ENCODE assay signal across 17 cellular contexts in the genomic region with DNA sequence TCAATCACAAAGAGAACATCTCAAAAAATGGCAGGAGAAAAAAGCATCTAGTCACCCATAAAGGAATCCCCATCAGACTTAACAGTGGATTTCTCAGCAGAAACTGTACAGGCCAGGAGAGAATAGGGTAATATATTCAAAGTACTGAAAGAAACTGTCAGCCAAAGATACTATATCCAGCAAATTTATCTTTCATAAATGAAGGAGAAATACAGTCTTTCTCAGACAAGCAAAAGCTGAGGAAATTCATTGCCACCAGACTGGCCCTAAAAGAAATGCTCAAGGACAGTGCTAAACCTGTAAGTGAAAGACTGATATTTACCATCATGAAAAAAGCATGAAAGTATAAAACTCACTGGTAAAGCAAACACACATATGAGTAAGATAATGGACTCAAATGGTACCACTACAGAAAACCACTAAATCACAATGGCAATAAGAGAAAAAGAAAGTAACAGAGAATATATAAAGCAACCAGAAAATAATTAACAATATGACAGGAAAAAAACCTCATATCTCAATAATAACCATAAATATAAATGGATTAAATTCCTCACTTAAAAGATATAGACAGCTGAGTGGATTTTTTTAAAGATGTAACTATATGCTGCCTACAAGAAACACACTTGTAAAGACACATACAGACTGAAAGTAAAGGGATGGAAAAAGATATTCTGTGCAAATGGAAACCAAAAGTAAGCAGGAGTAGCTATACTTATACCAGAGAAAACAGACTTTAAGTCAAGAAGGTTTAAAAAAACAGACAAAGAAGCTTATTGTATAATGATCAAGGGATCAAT.
"Had no signal": no experiment of that assay in that cellular context is flagged by ENCODE, and none has a peak within 500 bp of the region (broad histone marks: within the 10 kb centered on the region; RNA-seq: fewer than 3 reads in every experiment).

No MANE protein-coding gene starts in this region.

- H3K27ac Mint-ChIP-seq: naive thymus-derived CD8-positive, alpha-beta T cell; stimulated activated naive B cell treated with anti-CD40 and anti-IgM and Interleukin-4, amounts not matched to agents 10 μg/mL and 1 μg/mL and 100 μg/mL, for 72 hours had no signal

- ATAC-seq: gastroesophageal sphincter; left lung; mucosa of descending colon; naive thymus-derived CD8-positive, alpha-beta T cell; sciatic nerve; stimulated activated naive B cell treated with anti-CD40 and anti-IgM and Interleukin-4, amounts not matched to agents 10 μg/mL and 1 μg/mL and 100 μg/mL, for 72 hours; stimulated activated naive CD8-positive, alpha-beta T cell treated with anti-CD3 and anti-CD28 coated beads, Interleukin-15, amount 100 ng/mL, for 72 hours; upper lobe of right lung had no signal

- H3K4me3 Mint-ChIP-seq: naive thymus-derived CD8-positive, alpha-beta T cell; stimulated activated naive B cell treated with anti-CD40 and anti-IgM and Interleukin-4, amounts not matched to agents 10 μg/mL and 1 μg/mL and 100 μg/mL, for 72 hours had no signal

- H3K27me3 Mint-ChIP-seq: naive thymus-derived CD8-positive, alpha-beta T cell; stimulated activated naive B cell treated with anti-CD40 and anti-IgM and Interleukin-4, amounts not matched to agents 10 μg/mL and 1 μg/mL and 100 μg/mL, for 72 hours; stimulated activated naive CD8-positive, alpha-beta T cell treated with anti-CD3 and anti-CD28 coated beads, Interleukin-15, amount 100 ng/mL, for 72 hours had no signal

- DNase-seq: esophagus squamous epithelium; foreskin fibroblast; glutamatergic neuron; islet precursor cell; left lung; mucosa of descending colon; naive thymus-derived CD8-positive, alpha-beta T cell; spleen; stimulated activated CD4-positive, alpha-beta T cell treated with anti-CD3 and anti-CD28 coated beads, Interleukin-15, amount 100 ng/mL, for 24 hours; stimulated activated CD4-positive, alpha-beta T cell treated with anti-CD3 and anti-CD28 coated beads, Interleukin-2, amount 100 ng/mL, for 24 hours; stimulated activated CD4-positive, alpha-beta T cell treated with anti-CD3 and anti-CD28 coated beads, Interleukin-4, amount 100 ng/mL, for 4 hours; stimulated activated naive B cell treated with anti-CD40 and anti-IgM and Interleukin-4, amounts not matched to agents 10 μg/mL and 1 μg/mL and 100 μg/mL, for 72 hours; stimulated activated naive CD8-positive, alpha-beta T cell treated with anti-CD3 and anti-CD28 coated beads, Interleukin-15, amount 100 ng/mL, for 72 hours; testis; upper lobe of right lung had no signal

- H3K4me1 Mint-ChIP-seq: naive thymus-derived CD8-positive, alpha-beta T cell; stimulated activated naive B cell treated with anti-CD40 and anti-IgM and Interleukin-4, amounts not matched to agents 10 μg/mL and 1 μg/mL and 100 μg/mL, for 72 hours had no signal
